13 cellular contexts compared by ENCODE assay signal in genomic region chr5:175856408-175856807, GRCh38. TPM values are rescaled to one million over a fixed set of nuclear protein-coding genes. Genes with fewer than 3 reads are reported as not detected.
DNase-seq lines count a peak whose midpoint lies in the region; ATAC-seq, FAIRE-seq and TF ChIP-seq lines count a peak whose summit lies in the region.
"Had no signal": no experiment of that assay in that cellular context is flagged by ENCODE, and none has a peak within 500 bp of the region (broad histone marks: within the 10 kb centered on the region; RNA-seq: fewer than 3 reads in every experiment).

No MANE protein-coding gene starts in this region.

- intact Hi-C loops in K562 (cut with micrococcal nuclease) = no loop called here

- H3K27me3 ChIP-seq in GM23338 (ENCODE audit: insufficient read depth) (no peaks in the 10 kb centered on the region), K562 (ENCODE audit: control insufficient read depth in 2 of 2, insufficient read depth in 2 of 2, low read length in 2 of 2) (peaks cover 12 to 48% of the 10 kb centered on the region in 2 experiments; a peak in 3 of 5 replicates), osteoblast (ENCODE audit: insufficient read depth, low read length) (no peaks in the 10 kb centered on the region), foreskin keratinocyte (no peaks in the 10 kb centered on the region), trophoblast cell (ENCODE audit: insufficient read depth, low read length) (no peaks in the 10 kb centered on the region)
- H3K27me3 ChIP-seq: BLaER1 had no signal

- CTCF ChIA-PET in K562 (lab: Yijun Ruan, JAX; ENCODE audit: low intra/inter-chr PET ratio) = no interaction called here

- no peak for TF ChIP-seq EP300 in K562 (IDR thresholded peaks at IDR 0.05; ENCODE audit: low read length)

- H3K9me2 ChIP-seq in GM23338 (ENCODE audit: insufficient read depth) = no peaks in the 10 kb centered on the region

- H3K4me2 ChIP-seq in GM23338 = no peak overlapping the region
- no peak overlapping the region for H3K4me2 ChIP-seq in K562 (ENCODE audit: insufficient read depth, low read length)
- H3K4me2 ChIP-seq in osteoblast (ENCODE audit: insufficient read depth, low read length) = no peak overlapping the region
- H3K4me2 ChIP-seq in trophoblast cell (ENCODE audit: low read length) = no peak overlapping the region
- H3K4me2 ChIP-seq: BLaER1 had no signal

- H2AK5ac ChIP-seq in trophoblast cell (ENCODE audit: low read length) = no peak overlapping the region

- TF ChIP-seq POLR2A in K562 (conservative IDR thresholded peaks at IDR 0.05) = no peak

- in situ Hi-C loops in K562 (cut with MboI) = no loop called here

- H3K36me3 Mint-ChIP-seq in GM23338 (ENCODE audit: low read depth) = no peaks in the 10 kb centered on the region

- H3K9me3 ChIP-seq in K562 (replicated peaks; ENCODE audit: control insufficient read depth, insufficient read depth, low read depth, low read length) (no peaks in the 10 kb centered on the region), osteoblast (ENCODE audit: low read depth, low read length) (no peaks in the 10 kb centered on the region), trophoblast cell (ENCODE audit: insufficient read depth, low read depth, low read length) (no peaks in the 10 kb centered on the region)
- H3K9me3 ChIP-seq: BLaER1, Caco-2 had no signal

- no peaks in the 10 kb centered on the region for H3K4me1 ChIP-seq in GM23338 (ENCODE audit: insufficient read depth)
- H3K4me1 ChIP-seq in K562 (replicated peaks in 1 of 2; ENCODE audit: control insufficient read depth in 2 of 2, insufficient read depth in 2 of 2, low read length in 2 of 2) = no peaks in the 10 kb centered on the region
- H3K4me1 ChIP-seq in osteoblast (ENCODE audit: insufficient read depth, low read length) = no peaks in the 10 kb centered on the region
- H3K4me1 ChIP-seq in foreskin keratinocyte = no peaks in the 10 kb centered on the region
- H3K4me1 ChIP-seq in trophoblast cell (ENCODE audit: control insufficient read depth in 1 of 2, insufficient read depth in 2 of 2, low read length in 2 of 2) = no peaks in the 10 kb centered on the region
- H3K4me1 ChIP-seq: Caco-2 had no signal

- TF ChIP-seq RAD21 in K562 (CRISPR knock-in tag; conservative IDR thresholded peaks at IDR 0.05 in 1 of 2, IDR thresholded peaks at IDR 0.05 in 1 of 2) = no peak

- no TSS peak for BruUV-seq in K562 (replicated peaks; lab: Mats Ljungman, UMichigan)

- no peak overlapping the region for H3K27ac Mint-ChIP-seq in GM23338
- H3K27ac Mint-ChIP-seq: CD8-positive, alpha-beta memory T cell had no signal

- no peaks in the 10 kb centered on the region for H3K79me2 ChIP-seq in GM23338 (replicated peaks; ENCODE audit: insufficient read depth)
- H3K79me2 ChIP-seq in K562 (ENCODE audit: control insufficient read depth, insufficient read depth, low read length) = no peaks in the 10 kb centered on the region
- H3K79me2 ChIP-seq in osteoblast (ENCODE audit: insufficient read depth, low read length) = no peaks in the 10 kb centered on the region
- no peaks in the 10 kb centered on the region for H3K79me2 ChIP-seq in trophoblast cell (ENCODE audit: control insufficient read depth, insufficient read depth, low read length, poor library complexity)

- DNase-seq in GM23338 (ENCODE audit: low spot score) (no peak), K562 (ENCODE audit: extremely low read depth in 1 of 4, low spot score in 3 of 4) (no peak), osteoblast (ENCODE audit: insufficient read length, low spot score, missing footprints) (peak; percentile 29), foreskin keratinocyte (no peak), trophoblast cell (no peak)
- DNase-seq: Caco-2; CD8-positive, alpha-beta memory T cell; DND-41; GF-D8 had no signal

- H3K9me3 Mint-ChIP-seq in GM23338 = no peaks in the 10 kb centered on the region
- H3K9me3 Mint-ChIP-seq: CD8-positive, alpha-beta memory T cell had no signal

- WGBS in K562 (ENCODE audit: insufficient coverage, low coverage, missing lambda C conversion rate) = 0% methylated on average over 12 of the region's 13 CpGs
- WGBS in trophoblast cell (ENCODE audit: extremely low coverage, insufficient coverage, insufficient read length) = no CpG with 5 or more reads among the region's 13 CpGs

- no peaks in the 10 kb centered on the region for H3K36me3 ChIP-seq in GM23338 (ENCODE audit: insufficient read depth)
- H3K36me3 ChIP-seq in K562 (ENCODE audit: control insufficient read depth, insufficient read depth, low read length) = no peaks in the 10 kb centered on the region
- H3K36me3 ChIP-seq in osteoblast (ENCODE audit: insufficient read depth, low read length) = no peaks in the 10 kb centered on the region
- no peaks in the 10 kb centered on the region for H3K36me3 ChIP-seq in trophoblast cell (ENCODE audit: control insufficient read depth in 1 of 2, insufficient read depth in 2 of 2, low read length in 2 of 2)
- H3K36me3 ChIP-seq: BLaER1 had no signal

- H2BK5ac ChIP-seq in trophoblast cell (ENCODE audit: low read depth, low read length, poor library complexity) = no peak overlapping the region

- FAIRE-seq in K562 (lab: Jason Lieb, UNC) = no peak

- H2BK120ac ChIP-seq in trophoblast cell (ENCODE audit: insufficient read depth, low read length, poor library complexity) = no peak overlapping the region

- no peak overlapping the region for H4K8ac ChIP-seq in trophoblast cell (ENCODE audit: low read depth, low read length)

- no peak overlapping the region for H3K23ac ChIP-seq in trophoblast cell (ENCODE audit: low read length)

- peaks cover 14% of the 10 kb centered on the region for H3K27me3 Mint-ChIP-seq in GM23338 (ENCODE audit: insufficient read depth, low read depth, poor library complexity)

- no peak overlapping the region for H4K91ac ChIP-seq in trophoblast cell (ENCODE audit: low read depth, low read length)

- no peaks in the 10 kb centered on the region; the same call in 1 of the 2 replicates for H4K20me1 ChIP-seq in GM23338 (replicated peaks; ENCODE audit: insufficient read depth)
- 0 out of 2 replicates have a peak, but pooled peaks cover 14% of the 10 kb centered on the region for H4K20me1 ChIP-seq in K562 (replicated peaks; ENCODE audit: control insufficient read depth, insufficient read depth, low read length)
- H4K20me1 ChIP-seq in osteoblast (ENCODE audit: insufficient read depth, low read length) = no peaks in the 10 kb centered on the region

- TF ChIP-seq CTCF in GM23338 (conservative IDR thresholded peaks at IDR 0.05; ENCODE audit: low read depth in 2 of 2) (no peak), K562 (IDR thresholded peaks at IDR 0.05 in 2 of 3, conservative IDR thresholded peaks at IDR 0.05 in 1 of 3; ENCODE audit: insufficient read depth in 2 of 3, low read depth in 1 of 3, low read length in 3 of 3) (no peak), osteoblast (IDR thresholded peaks at IDR 0.05; ENCODE audit: extremely low read depth, low read depth, low read length) (no peak), foreskin keratinocyte (conservative IDR thresholded peaks at IDR 0.05) (no peak)

- no peak overlapping the region for H2BK12ac ChIP-seq in trophoblast cell (ENCODE audit: low read length)

- H3K4me1 Mint-ChIP-seq in GM23338 = peaks cover 16% of the 10 kb centered on the region
- H3K4me1 Mint-ChIP-seq: CD8-positive, alpha-beta memory T cell had no signal

- no peaks in the 10 kb centered on the region for H3K79me1 ChIP-seq in trophoblast cell (ENCODE audit: low read length)

- no peak overlapping the region for H3K4ac ChIP-seq in trophoblast cell (ENCODE audit: low read depth, low read length)

- peak; percentile 56 for ATAC-seq in GM23338
- ATAC-seq in K562 = no peak
- no peak for ATAC-seq in GM18868 (IDR thresholded peaks at IDR 0.05; ENCODE audit: unreplicated experiment)
- no peak for ATAC-seq in foreskin keratinocyte
- ATAC-seq: HCT116 had no signal

- H3K9me1 ChIP-seq in K562 (ENCODE audit: control insufficient read depth, insufficient read depth, low read length) = no peaks in the 10 kb centered on the region

- H3K27ac ChIP-seq in GM23338 (ENCODE audit: low read depth) (no peak overlapping the region), K562 (ENCODE audit: extremely low read depth, low read depth, low read length) (no peak overlapping the region), osteoblast (ENCODE audit: low read depth, low read length) (no peak overlapping the region), foreskin keratinocyte (no peak overlapping the region), trophoblast cell (ENCODE audit: low read depth, low read length) (no peak overlapping the region)
- H3K27ac ChIP-seq: BLaER1 had no signal

- H3K4me3 ChIP-seq in GM23338 (no peak overlapping the region), K562 (no peak overlapping the region), osteoblast (ENCODE audit: insufficient read depth, low read length) (no peak overlapping the region), trophoblast cell (ENCODE audit: low read depth, low read length) (no peak overlapping the region)
- H3K4me3 ChIP-seq: BLaER1 had no signal

- H3K9ac ChIP-seq in K562 (ENCODE audit: insufficient read depth in 1 of 2, low read depth in 2 of 2, low read length in 2 of 2) (no peak overlapping the region), trophoblast cell (ENCODE audit: low read length) (no peak overlapping the region)
- H3K9ac ChIP-seq: BLaER1 had no signal

- H3K14ac ChIP-seq in trophoblast cell (ENCODE audit: low read length) = no peak overlapping the region

- no peak overlapping the region for H4K12ac ChIP-seq in trophoblast cell (ENCODE audit: low read depth, low read length)

- POLR2A ChIA-PET in K562 (lab: Yijun Ruan, JAX) = no interaction called here

- H2AFZ ChIP-seq in GM23338 (no peak overlapping the region), K562 (ENCODE audit: low read depth, low read length) (no peak overlapping the region), osteoblast (ENCODE audit: low read length) (no peak overlapping the region), trophoblast cell (ENCODE audit: insufficient read depth, low read length, poor library complexity) (no peak overlapping the region)

- H3F3A ChIP-seq in GM23338 (replicated peaks; ENCODE audit: low read depth) = no peaks in the 10 kb centered on the region

- no peak overlapping the region for H3K4me3 Mint-ChIP-seq in GM23338
- H3K4me3 Mint-ChIP-seq: CD8-positive, alpha-beta memory T cell had no signal

- H3K18ac ChIP-seq in trophoblast cell (ENCODE audit: low read length) = no peak overlapping the region

RNA-seq across cellular contexts. Expression of gene CPLX2, which starts 15.0 kb away (rescaled TPM):
- 0.45 and 0.66 TPM in 2 replicates for total RNA-seq in GM23338 (2014; rRNA removed; shearing (Covaris generic))
- polyA plus RNA-seq in GM23338 (2016; fragmentation: Nextera tagmentation; extraction: Ambion mirVana) (2.1 and 2.3 TPM in 2 replicates), K562 (2011; rRNA removed) (not detected in 2 replicates), K562 (2014; fragmentation: Illumina TruSeq; extraction: Trizol) (not detected in 2 replicates), K562 (2014; fragmentation: Nextera tagmentation; extraction: Ambion mirVana) (not detected), K562 (2014; rRNA removed) (not detected in 2 replicates), foreskin keratinocyte (not detected in 2 replicates)
- total RNA-seq in K562 (2011; cell fraction: chromatin; rRNA removed; ENCODE audit: low replicate concordance) = not detected in 2 replicates
- total RNA-seq in K562 (2011; cell fraction: nucleolus; rRNA removed) = not detected in 2 replicates
- total RNA-seq in K562 (2011; cell fraction: nucleoplasm; rRNA removed) = not detected in 2 replicates
- total RNA-seq in K562 (2014; rRNA removed) (not detected in 2 replicates), K562 (2014; rRNA removed; fragmentation: Illumina TruSeq; extraction: Trizol) (not detected in 2 replicates), K562 (2015; rRNA removed; fragmentation: Illumina TruSeq; extraction: Trizol) (not detected in 2 replicates), K562 (2021) (0.04 TPM in 1 of 2 replicates, not detected in the other), osteoblast (not detected in 2 replicates), foreskin keratinocyte (not detected in 2 replicates)
- polyA plus RNA-seq in K562 (2011; cell fraction: cytosol; rRNA removed) = not detected in 2 replicates
- polyA plus RNA-seq in K562 (2011; cell fraction: nucleus; rRNA removed) = not detected in 2 replicates
- polyA plus RNA-seq in K562 (2012) = 0.01 TPM in 1 of 2 replicates, not detected in the other
- polyA minus RNA-seq in K562 (2011; rRNA and poly(A)+ RNA removed) = not detected in 2 replicates
- not detected in 2 replicates for polyA minus RNA-seq in K562 (2011; cell fraction: cytosol; rRNA and poly(A)+ RNA removed)
- not detected in 2 replicates for polyA minus RNA-seq in K562 (2011; cell fraction: nucleus; rRNA and poly(A)+ RNA removed)
- polyA plus RNA-seq in trophoblast cell (2013) = 0.04 and 0.05 TPM in 2 replicates
- total RNA-seq: Caco-2; CD8-positive, alpha-beta memory T cell; H4 had no signal
- polyA plus RNA-seq: CD8-positive, alpha-beta memory T cell had no signal
